Comparison of ENCODE assay signal across 2 cellular contexts in the genomic region with DNA sequence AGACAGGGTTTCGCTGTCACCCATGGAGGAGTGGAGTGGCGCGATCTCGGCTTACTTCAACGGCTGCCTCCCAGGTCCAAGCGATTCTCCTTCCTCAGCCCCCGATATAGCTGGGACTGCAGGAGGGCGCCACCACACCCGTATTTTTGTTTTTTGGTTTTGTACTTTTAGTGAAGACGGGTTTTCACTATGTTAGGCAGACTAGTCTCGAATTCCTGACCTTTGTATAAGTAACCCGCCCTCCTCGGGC.
TF ChIP-seq lines count a peak whose summit lies in the region.

No MANE protein-coding gene starts in this region.

TF ChIP-seq in IMR-90, 13 proteins besides CTCF, POLR2A, EP300 and RAD21 (continued from another document):
- TF ChIP-seq, protein P1, sequence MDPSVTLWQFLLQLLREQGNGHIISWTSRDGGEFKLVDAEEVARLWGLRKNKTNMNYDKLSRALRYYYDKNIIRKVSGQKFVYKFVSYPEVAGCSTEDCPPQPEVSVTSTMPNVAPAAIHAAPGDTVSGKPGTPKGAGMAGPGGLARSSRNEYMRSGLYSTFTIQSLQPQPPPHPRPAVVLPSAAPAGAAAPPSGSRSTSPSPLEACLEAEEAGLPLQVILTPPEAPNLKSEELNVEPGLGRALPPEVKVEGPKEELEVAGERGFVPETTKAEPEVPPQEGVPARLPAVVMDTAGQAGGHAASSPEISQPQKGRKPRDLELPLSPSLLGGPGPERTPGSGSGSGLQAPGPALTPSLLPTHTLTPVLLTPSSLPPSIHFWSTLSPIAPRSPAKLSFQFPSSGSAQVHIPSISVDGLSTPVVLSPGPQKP (IDR thresholded peaks at IDR 0.05; ENCODE audit: borderline replicate concordance, low read depth, low read length): no peak
TF ChIP-seq in IMR-90: peak in this region for 1.

TF ChIP-seq in liver, 16 proteins besides CTCF, POLR2A, EP300 and RAD21 (continued from another document):
- TF ChIP-seq GABPA (IDR thresholded peaks at IDR 0.05 in 1 of 2, conservative IDR thresholded peaks at IDR 0.05 in 1 of 2) (no peak), FOXA1 (IDR thresholded peaks at IDR 0.05) (no peak), TAF1 (conservative IDR thresholded peaks at IDR 0.05) (no peak)
- TF ChIP-seq, protein P2, sequence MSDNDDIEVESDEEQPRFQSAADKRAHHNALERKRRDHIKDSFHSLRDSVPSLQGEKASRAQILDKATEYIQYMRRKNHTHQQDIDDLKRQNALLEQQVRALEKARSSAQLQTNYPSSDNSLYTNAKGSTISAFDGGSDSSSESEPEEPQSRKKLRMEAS (IDR thresholded peaks at IDR 0.05): no peak
